In genomic region chr6:20292905-20293304, GRCh38 we compare ENCODE assay signal across 23 cellular contexts.
"Had no signal": no experiment of that assay in that cellular context is flagged by ENCODE, and none has a peak within 500 bp of the region (broad histone marks: within the 10 kb centered on the region; RNA-seq: fewer than 3 reads in every experiment).

No MANE protein-coding gene starts in this region.

- H3K4me3 ChIP-seq: breast epithelium, colonic mucosa, dorsolateral prefrontal cortex, esophagus muscularis mucosa, left ventricle myocardium inferior, sigmoid colon, smooth muscle cell had no signal

- ATAC-seq: effector memory CD8-positive, alpha-beta T cell; T-helper 17 cell had no signal

- H3K4me3 Mint-ChIP-seq: activated naive CD8-positive, alpha-beta T cell treated with anti-CD3 and anti-CD28 coated beads, Interleukin-2, amount 10 ng/mL, durations not matched to agents 7 days and 5 days; activated T-cell treated with anti-CD3 and anti-CD28 coated beads, Interleukin-2, amount 50 U/mL, for 24 hours; T-helper 17 cell had no signal

- H3K9me3 Mint-ChIP-seq: activated naive CD8-positive, alpha-beta T cell treated with anti-CD3 and anti-CD28 coated beads, Interleukin-2, amount 10 ng/mL, durations not matched to agents 7 days and 5 days; activated T-cell treated with anti-CD3 and anti-CD28 coated beads, Interleukin-2, amount 50 U/mL, for 24 hours; activated T-helper 2 cell treated with anti-CD3 and anti-CD28 coated beads, Interferon-gamma antibody, Interleukin-2, Interleukin-4, amounts not matched to agents 10 μg/mL and 5 μg/mL and 100 μg/mL, durations not matched to agents 14 hours and 24 hours and 36 hours; effector memory CD8-positive, alpha-beta T cell; naive thymus-derived CD8-positive, alpha-beta T cell had no signal

- H3K36me3 ChIP-seq: breast epithelium, colonic mucosa, esophagus muscularis mucosa, left ventricle myocardium inferior, sigmoid colon had no signal

- DNase-seq: activated CD4-positive, alpha-beta T cell treated with anti-CD3 and anti-CD28 coated beads, Interleukin-2, amount 50 U/mL, for 1 hour; activated CD4-positive, CD25-positive, alpha-beta regulatory T cell; activated CD8-positive, alpha-beta memory T cell treated with anti-CD3 and anti-CD28 coated beads for 24 hours; activated CD8-positive, alpha-beta memory T cell treated with anti-CD3 and anti-CD28 coated beads, Interleukin-2, amount 50 U/mL, for 4 hours; activated naive CD4-positive, alpha-beta T cell; activated naive CD8-positive, alpha-beta T cell treated with anti-CD3 and anti-CD28 coated beads, Interleukin-2, amount 10 ng/mL, durations not matched to agents 7 days and 5 days; activated T-cell treated with anti-CD3 and anti-CD28 coated beads, Interleukin-2, amount 50 U/mL, for 24 hours; amniotic stem cell; colonic mucosa; dorsolateral prefrontal cortex; effector memory CD8-positive, alpha-beta T cell; hippocampal formation; left ventricle myocardium inferior; naive thymus-derived CD8-positive, alpha-beta T cell; retina; sigmoid colon; stimulated activated CD4-positive, alpha-beta T cell treated with anti-CD3 and anti-CD28 coated beads, Interleukin-4, amount 100 ng/mL, for 1 hour; T-helper 17 cell had no signal

- H3K27me3 ChIP-seq: breast epithelium, colonic mucosa, dorsolateral prefrontal cortex, esophagus muscularis mucosa, sigmoid colon had no signal

- H3K9me3 ChIP-seq: breast epithelium, colonic mucosa, esophagus muscularis mucosa, left ventricle myocardium inferior, sigmoid colon had no signal

- H3K27me3 Mint-ChIP-seq: activated T-cell treated with anti-CD3 and anti-CD28 coated beads, Interleukin-2, amount 50 U/mL, for 24 hours; effector memory CD8-positive, alpha-beta T cell; naive thymus-derived CD8-positive, alpha-beta T cell; T-helper 17 cell had no signal

- H3K27ac ChIP-seq: breast epithelium, colonic mucosa, dorsolateral prefrontal cortex, esophagus muscularis mucosa, left ventricle myocardium inferior, sigmoid colon had no signal

- H3K27ac Mint-ChIP-seq: activated naive CD8-positive, alpha-beta T cell treated with anti-CD3 and anti-CD28 coated beads, Interleukin-2, amount 10 ng/mL, durations not matched to agents 7 days and 5 days; activated T-cell treated with anti-CD3 and anti-CD28 coated beads, Interleukin-2, amount 50 U/mL, for 24 hours; activated T-helper 2 cell treated with anti-CD3 and anti-CD28 coated beads, Interferon-gamma antibody, Interleukin-2, Interleukin-4, amounts not matched to agents 10 μg/mL and 5 μg/mL and 100 μg/mL, durations not matched to agents 14 hours and 24 hours and 36 hours; effector memory CD8-positive, alpha-beta T cell; progenitor cell of endocrine pancreas; T-helper 17 cell had no signal

- H3K4me1 ChIP-seq: breast epithelium, colonic mucosa, left ventricle myocardium inferior had no signal

- H3K4me2 ChIP-seq: smooth muscle cell had no signal
